ENCODE assay signal across 27 cellular contexts in genomic region chr20:16191496-16191895, GRCh38.
"Had no signal": no experiment of that assay in that cellular context is flagged by ENCODE, and none has a peak within 500 bp of the region (broad histone marks: within the 10 kb centered on the region; RNA-seq: fewer than 3 reads in every experiment).

No MANE protein-coding gene starts in this region.

- H3K36me3 Mint-ChIP-seq: mesothelial cell of epicardium; naive thymus-derived CD4-positive, alpha-beta T cell; neural progenitor cell; stimulated activated memory B cell treated with anti-CD40 and anti-IgM and Interleukin-4, amounts not matched to agents 10 μg/mL and 1 μg/mL and 100 μg/mL, for 72 hours had no signal

- H3K9me3 Mint-ChIP-seq: dendritic cell treated with granulocyte-macrophage colony-stimulating factor and Interleukin-4, amounts not matched to agents 40 ng/mL and 50 ng/mL, for 4 days; endodermal cell; neural progenitor cell; stimulated activated memory B cell treated with anti-CD40 and anti-IgM and Interleukin-4, amounts not matched to agents 10 μg/mL and 1 μg/mL and 100 μg/mL, for 72 hours; stimulated activated naive CD8-positive, alpha-beta T cell treated with anti-CD3 and anti-CD28 coated beads, Interleukin-15, Interleukin-2, amounts not matched to agents 100 ng/mL and 50 ng/mL, for 24 hours had no signal

- H3K27ac ChIP-seq: colonic mucosa, esophagus muscularis mucosa, neural progenitor cell, prostate gland, right atrium auricular region, sigmoid colon, skin epidermis, spleen, thoracic aorta, tibial nerve, upper lobe of left lung had no signal

- H3K36me3 ChIP-seq: colonic mucosa, esophagus muscularis mucosa, neural progenitor cell, prostate gland, right atrium auricular region, sigmoid colon, spleen, thoracic aorta, tibial nerve, upper lobe of left lung had no signal

- H2AFZ ChIP-seq: neural progenitor cell had no signal

- ATAC-seq: mucosa of descending colon; naive thymus-derived CD4-positive, alpha-beta T cell; stimulated activated memory B cell treated with anti-CD40 and anti-IgM and Interleukin-4, amounts not matched to agents 10 μg/mL and 1 μg/mL and 100 μg/mL, for 72 hours had no signal

- DNase-seq: colonic mucosa; effector CD8-positive, alpha-beta T cell; endodermal cell; foreskin melanocyte; mesenchymal stem cell; mucosa of descending colon; naive thymus-derived CD4-positive, alpha-beta T cell; sigmoid colon; spleen; stimulated activated CD4-positive, alpha-beta T cell treated with anti-CD3 and anti-CD28 coated beads, Interleukin-4, amount 100 ng/mL, for 4 hours; upper lobe of left lung had no signal

- H3K27me3 Mint-ChIP-seq: dendritic cell treated with granulocyte-macrophage colony-stimulating factor and Interleukin-4, amounts not matched to agents 40 ng/mL and 50 ng/mL, for 4 days; stimulated activated memory B cell treated with anti-CD40 and anti-IgM and Interleukin-4, amounts not matched to agents 10 μg/mL and 1 μg/mL and 100 μg/mL, for 72 hours; stimulated activated naive CD8-positive, alpha-beta T cell treated with anti-CD3 and anti-CD28 coated beads, Interleukin-15, Interleukin-2, amounts not matched to agents 100 ng/mL and 50 ng/mL, for 24 hours had no signal

- H3K27ac Mint-ChIP-seq: dendritic cell treated with granulocyte-macrophage colony-stimulating factor and Interleukin-4, amounts not matched to agents 40 ng/mL and 50 ng/mL, for 4 days; endodermal cell; mesothelial cell of epicardium; naive thymus-derived CD4-positive, alpha-beta T cell; nephron; neural progenitor cell; stimulated activated memory B cell treated with anti-CD40 and anti-IgM and Interleukin-4, amounts not matched to agents 10 μg/mL and 1 μg/mL and 100 μg/mL, for 72 hours; stimulated activated naive CD8-positive, alpha-beta T cell treated with anti-CD3 and anti-CD28 coated beads, Interleukin-15, Interleukin-2, amounts not matched to agents 100 ng/mL and 50 ng/mL, for 24 hours had no signal

- H3K4me1 ChIP-seq: colonic mucosa, esophagus muscularis mucosa, prostate gland, right atrium auricular region, spleen, tibial nerve, upper lobe of left lung had no signal

- H3K27me3 ChIP-seq: colonic mucosa, neural progenitor cell, right atrium auricular region, sigmoid colon, spleen, tibial nerve, upper lobe of left lung had no signal

- H3K4me2 ChIP-seq: neural progenitor cell had no signal

- H3K4me3 ChIP-seq: colonic mucosa, esophagus muscularis mucosa, lung, mucosa of descending colon, neural progenitor cell, prostate gland, right atrium auricular region, sigmoid colon, skin epidermis, spleen, thoracic aorta, tibial nerve, upper lobe of left lung had no signal

- H3K4me3 Mint-ChIP-seq: dendritic cell treated with granulocyte-macrophage colony-stimulating factor and Interleukin-4, amounts not matched to agents 40 ng/mL and 50 ng/mL, for 4 days; endodermal cell; mesothelial cell of epicardium; naive thymus-derived CD4-positive, alpha-beta T cell; nephron; neural progenitor cell; stimulated activated memory B cell treated with anti-CD40 and anti-IgM and Interleukin-4, amounts not matched to agents 10 μg/mL and 1 μg/mL and 100 μg/mL, for 72 hours; stimulated activated naive CD8-positive, alpha-beta T cell treated with anti-CD3 and anti-CD28 coated beads, Interleukin-15, Interleukin-2, amounts not matched to agents 100 ng/mL and 50 ng/mL, for 24 hours had no signal

- FAIRE-seq: endothelial cell of umbilical vein, keratinocyte, urothelium cell line had no signal

- H3K4me1 Mint-ChIP-seq: naive thymus-derived CD4-positive, alpha-beta T cell; nephron; neural progenitor cell; stimulated activated memory B cell treated with anti-CD40 and anti-IgM and Interleukin-4, amounts not matched to agents 10 μg/mL and 1 μg/mL and 100 μg/mL, for 72 hours had no signal

- H3K9me3 ChIP-seq: colonic mucosa, esophagus muscularis mucosa, mucosa of descending colon, prostate gland, right atrium auricular region, thoracic aorta, tibial nerve, upper lobe of left lung had no signal

- H3K9ac ChIP-seq: neural progenitor cell had no signal
